In the genomic region with DNA sequence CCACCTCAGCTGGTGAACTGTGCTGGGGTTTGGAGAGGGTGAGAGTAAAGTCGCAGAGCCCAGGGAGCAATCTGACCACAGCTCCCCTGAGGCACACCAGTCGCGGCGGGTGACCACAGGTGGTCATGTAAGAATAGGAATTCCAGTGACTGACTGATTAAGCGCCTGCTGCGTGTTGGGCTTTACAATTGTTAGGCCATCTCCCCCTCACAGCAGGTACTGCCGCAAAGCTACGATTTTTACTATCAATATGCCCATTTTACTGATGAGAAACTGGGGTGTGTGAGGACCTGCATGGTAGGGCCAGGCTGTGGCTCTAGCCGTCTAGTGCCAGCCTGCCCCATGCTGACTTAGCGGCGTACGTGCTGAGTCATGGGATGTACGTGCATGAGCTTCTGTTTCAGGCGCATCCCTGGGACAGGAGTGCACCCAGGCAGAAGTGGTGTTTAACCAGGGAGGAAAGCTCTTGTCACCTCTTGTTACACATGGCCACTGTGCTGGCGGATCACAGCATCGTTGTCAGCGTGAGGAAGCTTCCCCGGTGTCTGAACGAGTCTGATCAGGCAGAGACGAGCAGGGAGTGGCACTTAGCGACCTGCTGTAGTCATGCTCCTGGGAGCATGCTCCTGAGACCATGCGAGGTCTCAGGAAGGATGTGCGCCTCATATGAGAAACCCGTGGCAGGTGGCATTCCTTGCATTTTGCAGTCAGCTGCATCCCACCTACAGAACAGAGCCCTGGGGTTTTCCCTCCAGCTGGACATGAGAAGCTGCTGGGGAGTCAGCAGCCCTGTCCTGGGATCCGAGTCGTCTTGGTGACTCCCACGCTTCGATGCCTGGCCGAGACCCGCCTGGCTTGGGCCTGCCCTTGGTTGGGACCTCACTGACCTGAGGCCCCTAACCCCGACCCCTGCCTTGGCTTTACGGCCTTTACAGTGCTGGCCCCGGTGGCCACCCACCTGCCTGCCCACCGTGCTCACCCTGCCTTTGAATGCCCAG, we compare ENCODE assay signal across 9 cellular contexts.
DNase-seq lines count a peak whose midpoint lies in the region; ATAC-seq lines count a peak whose summit lies in the region.
"Had no signal": no experiment of that assay in that cellular context is flagged by ENCODE, and none has a peak within 500 bp of the region (broad histone marks: within the 10 kb centered on the region; RNA-seq: fewer than 3 reads in every experiment).

No MANE protein-coding gene starts in this region.

- no peak for ATAC-seq in GM19395 (IDR thresholded peaks at IDR 0.05; ENCODE audit: unreplicated experiment)

- intact Hi-C loops in posterior vena cava (cut with DNase I): no loop called here

- DNase-seq in NCI-H748 (lab: John Stamatoyannopoulos, UW; ENCODE audit: unreplicated experiment) (peak; percentile 30), NCI-H748 treated with DMSO at 0.1 percent for 48 hours (lab: John Stamatoyannopoulos, UW) (no peak), NCI-H2107 treated with DMSO at 0.1 percent for 48 hours (lab: John Stamatoyannopoulos, UW; ENCODE audit: unreplicated experiment) (peak; percentile 68), dermis blood vessel endothelial cell (peak; percentile 37), posterior vena cava (ENCODE audit: low spot score) (peak; percentile 62), NCI-H526 treated with DMSO at 0.1 percent for 48 hours (lab: John Stamatoyannopoulos, UW) (no peak)
- no peak for DNase-seq in NK-92 treated with Interleukin-12 subunit alpha and Interleukin-12 subunit beta, amount 100 ng/mL, for 24 hours (lab: John Stamatoyannopoulos, UW)
- DNase-seq: NCI-H1092 treated with DMSO at 0.1 percent for 48 hours had no signal

Comparison
In these comparisons a context has a peak if more than half of its experiments do, and no peak if none do; other contexts are left out.
1. DNase-seq: peak in NCI-H748 (single experiment), NCI-H2107 treated with DMSO at 0.1 percent for 48 hours (single experiment), dermis blood vessel endothelial cell (single experiment) and posterior vena cava (single experiment); none in NCI-H748 treated with DMSO at 0.1 percent for 48 hours (single experiment), NCI-H526 treated with DMSO at 0.1 percent for 48 hours (single experiment) and NK-92 treated with Interleukin-12 subunit alpha and Interleukin-12 subunit beta, amount 100 ng/mL, for 24 hours (single experiment).